In genomic region chr2:239580199-239580527, GRCh38 we compare ENCODE assay signal across 15 cellular contexts.
"Had no signal": no experiment of that assay in that cellular context is flagged by ENCODE, and none has a peak within 500 bp of the region (broad histone marks: within the 10 kb centered on the region; RNA-seq: fewer than 3 reads in every experiment).

No MANE protein-coding gene starts in this region.

- H3K9me3 Mint-ChIP-seq: naive thymus-derived CD4-positive, alpha-beta T cell had no signal

- DNase-seq: effector memory CD4-positive, alpha-beta T cell; heart right ventricle; hypothalamus; kidney glomerular epithelial cell; mesendoderm; naive thymus-derived CD4-positive, alpha-beta T cell; stimulated activated CD4-positive, alpha-beta T cell treated with anti-CD3 and anti-CD28 coated beads, Interleukin-2, amount 100 ng/mL, for 48 hours; stomach; substantia nigra; transverse colon had no signal

- H3K27me3 ChIP-seq: right atrium auricular region, sigmoid colon had no signal

- H3K9me3 ChIP-seq: right atrium auricular region, sigmoid colon, thoracic aorta, transverse colon had no signal

- H3K4me1 ChIP-seq: heart right ventricle, right atrium auricular region, sigmoid colon, stomach, transverse colon had no signal

- H3K36me3 Mint-ChIP-seq: naive thymus-derived CD4-positive, alpha-beta T cell had no signal

- H3K4me3 ChIP-seq: heart right ventricle, right atrium auricular region, sigmoid colon, skin epidermis, stomach, thoracic aorta, transverse colon had no signal

- ATAC-seq: esophagus mucosa; heart right ventricle; naive thymus-derived CD4-positive, alpha-beta T cell had no signal

- H3K4me3 Mint-ChIP-seq: naive thymus-derived CD4-positive, alpha-beta T cell had no signal

- H3K27ac ChIP-seq: heart right ventricle, right atrium auricular region, sigmoid colon, skin epidermis, stomach, thoracic aorta, transverse colon had no signal

- H3K36me3 ChIP-seq: heart right ventricle, right atrium auricular region, sigmoid colon, stomach, thoracic aorta, transverse colon had no signal
